Comparison of ENCODE assay signal across 1 cellular context in genomic region chr14:24143511-24143910, GRCh38.
TF ChIP-seq lines count a peak whose summit lies in the region.

No MANE protein-coding gene starts in this region.

TF ChIP-seq in HEK293, 187 proteins besides CTCF, POLR2A, EP300 and RAD21:
- TF ChIP-seq BCL6B (tag by site-specific recombination; IDR thresholded peaks at IDR 0.05) (no peak), GLIS1 (tag by site-specific recombination; IDR thresholded peaks at IDR 0.05) (peak; percentile 70), ZNF148 (tag by site-specific recombination; IDR thresholded peaks at IDR 0.05; ENCODE audit: borderline replicate concordance) (no peak)
